15 cellular contexts compared by ENCODE assay signal in the genomic region with DNA sequence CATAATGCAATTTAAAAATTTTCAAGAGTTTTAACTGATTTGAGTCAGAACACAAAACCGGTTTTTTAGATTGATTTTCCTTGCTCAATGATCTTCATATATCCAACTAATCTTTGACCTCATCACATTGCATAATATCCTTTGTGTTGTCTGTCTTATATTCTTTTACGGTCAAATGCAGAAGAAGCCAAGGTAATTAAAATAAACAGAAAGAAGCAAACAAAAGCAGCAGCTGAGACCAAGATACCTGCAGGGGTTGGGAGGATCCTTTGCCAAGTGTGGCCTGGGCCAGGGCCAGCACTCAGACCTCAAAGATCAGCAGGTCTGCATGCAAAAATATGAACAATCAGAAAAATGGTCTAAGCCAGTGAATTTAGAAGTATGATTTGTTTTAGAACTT.
"Had no signal": no experiment of that assay in that cellular context is flagged by ENCODE, and none has a peak within 500 bp of the region (broad histone marks: within the 10 kb centered on the region; RNA-seq: fewer than 3 reads in every experiment).

No MANE protein-coding gene starts in this region.

- H3K27me3 ChIP-seq: breast epithelium, gastroesophageal sphincter, ovary, suprapubic skin had no signal

- DNase-seq: activated CD4-positive, alpha-beta T cell treated with anti-CD3 and anti-CD28 coated beads, Interleukin-2, amount 10 ng/mL, durations not matched to agents 24 days and 14 days; activated CD4-positive, CD25-positive, alpha-beta regulatory T cell; activated CD8-positive, alpha-beta T cell treated with anti-CD3 and anti-CD28 coated beads, Interleukin-2, amount 10 ng/mL, durations not matched to agents 7 days and 5 days; activated naive CD4-positive, alpha-beta T cell; activated naive CD8-positive, alpha-beta T cell treated with anti-CD3 and anti-CD28 coated beads, Interleukin-2, amount 10 ng/mL, durations not matched to agents 7 days and 5 days; left colon; naive B cell; ovary; trophoblast cell had no signal

- H3K36me3 ChIP-seq: gastroesophageal sphincter, ovary, suprapubic skin had no signal

- H3K4me3 ChIP-seq: breast epithelium, gastroesophageal sphincter, lung, ovary, suprapubic skin had no signal

- FAIRE-seq: islet of Langerhans, TTC549 had no signal
